ENCODE assay signal across 1 cellular context in the genomic region with DNA sequence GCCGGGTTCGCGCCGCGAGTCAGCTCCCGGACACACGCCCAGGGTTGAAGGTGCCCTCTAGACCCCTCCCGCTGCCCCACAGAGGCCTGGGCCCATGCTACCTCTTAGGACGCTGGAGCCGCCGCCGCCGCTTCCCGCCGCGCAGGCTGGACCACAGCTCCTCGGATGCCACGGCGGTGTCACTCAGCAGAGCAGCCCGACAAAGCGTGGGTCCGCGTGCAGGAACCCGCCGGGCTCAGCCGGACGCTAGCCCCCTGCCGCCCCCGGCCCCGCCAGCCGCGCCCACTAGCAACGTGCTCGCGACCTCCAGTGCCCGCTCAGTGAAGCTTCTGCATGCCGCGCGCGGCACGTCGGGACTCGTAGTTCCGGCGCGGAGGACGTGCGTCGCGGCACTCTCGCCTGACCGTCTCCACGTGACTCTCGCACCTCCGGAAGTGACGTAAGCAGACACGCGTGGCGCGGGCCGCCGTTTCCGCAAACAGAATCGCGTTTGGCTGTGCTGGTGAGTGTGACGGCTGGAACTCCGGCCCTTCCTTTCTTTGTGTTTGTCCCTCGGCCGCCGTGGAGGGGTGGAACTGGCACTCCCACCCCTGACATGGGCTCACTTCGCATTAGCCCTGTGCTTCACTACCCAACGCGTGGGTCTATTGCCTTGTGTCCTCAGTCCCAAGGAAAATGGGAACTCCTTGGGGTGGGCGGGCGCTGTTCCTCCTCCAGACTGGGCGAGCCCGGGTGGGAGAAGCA.
TF ChIP-seq lines count a peak whose summit lies in the region.

TSS of gene FAM210A (minus strand) at position 331 of the 744 bp plus-strand sequence. CDS start 44,481 bp downstream, outside the sequence.
TSS of gene RNMT (plus strand) at position 446 of the 744 bp plus-strand sequence. CDS start 4,845 bp downstream, outside the sequence.

TF ChIP-seq in GM12878, 131 proteins besides CTCF, POLR2A, EP300 and RAD21 (continued from another document and continues in another):
- no peak for TF ChIP-seq ZBTB33 (IDR thresholded peaks at IDR 0.05)
- peak; percentile 85 for TF ChIP-seq BACH1 (IDR thresholded peaks at IDR 0.05; ENCODE audit: borderline replicate concordance)
- TF ChIP-seq HDAC2 (IDR thresholded peaks at IDR 0.05), result no peak
- no peak for TF ChIP-seq ESRRA (IDR thresholded peaks at IDR 0.05; ENCODE audit: low read length)
- peak; percentile 55; the same call in 1 of the 2 replicates for TF ChIP-seq ZNF207 (IDR thresholded peaks at IDR 0.05; ENCODE audit: borderline replicate concordance)
- no peak for TF ChIP-seq EZH2 (IDR thresholded peaks at IDR 0.05; ENCODE audit: borderline replicate concordance, control insufficient read depth, low read depth, low read length)
- peak; percentile 96 for TF ChIP-seq RAD51 (IDR thresholded peaks at IDR 0.05)
- no peak for TF ChIP-seq NFIC (IDR thresholded peaks at IDR 0.05; ENCODE audit: low read depth, low read length)
- peak; percentile 93 for TF ChIP-seq NBN (IDR thresholded peaks at IDR 0.05)
- peak; percentile 84 for TF ChIP-seq POLR2AphosphoS5 (IDR thresholded peaks at IDR 0.05; ENCODE audit: low read length)
- TF ChIP-seq ZZZ3 (IDR thresholded peaks at IDR 0.05; ENCODE audit: control insufficient read depth, insufficient read length, low read depth), result no peak
- TF ChIP-seq, protein P1, sequence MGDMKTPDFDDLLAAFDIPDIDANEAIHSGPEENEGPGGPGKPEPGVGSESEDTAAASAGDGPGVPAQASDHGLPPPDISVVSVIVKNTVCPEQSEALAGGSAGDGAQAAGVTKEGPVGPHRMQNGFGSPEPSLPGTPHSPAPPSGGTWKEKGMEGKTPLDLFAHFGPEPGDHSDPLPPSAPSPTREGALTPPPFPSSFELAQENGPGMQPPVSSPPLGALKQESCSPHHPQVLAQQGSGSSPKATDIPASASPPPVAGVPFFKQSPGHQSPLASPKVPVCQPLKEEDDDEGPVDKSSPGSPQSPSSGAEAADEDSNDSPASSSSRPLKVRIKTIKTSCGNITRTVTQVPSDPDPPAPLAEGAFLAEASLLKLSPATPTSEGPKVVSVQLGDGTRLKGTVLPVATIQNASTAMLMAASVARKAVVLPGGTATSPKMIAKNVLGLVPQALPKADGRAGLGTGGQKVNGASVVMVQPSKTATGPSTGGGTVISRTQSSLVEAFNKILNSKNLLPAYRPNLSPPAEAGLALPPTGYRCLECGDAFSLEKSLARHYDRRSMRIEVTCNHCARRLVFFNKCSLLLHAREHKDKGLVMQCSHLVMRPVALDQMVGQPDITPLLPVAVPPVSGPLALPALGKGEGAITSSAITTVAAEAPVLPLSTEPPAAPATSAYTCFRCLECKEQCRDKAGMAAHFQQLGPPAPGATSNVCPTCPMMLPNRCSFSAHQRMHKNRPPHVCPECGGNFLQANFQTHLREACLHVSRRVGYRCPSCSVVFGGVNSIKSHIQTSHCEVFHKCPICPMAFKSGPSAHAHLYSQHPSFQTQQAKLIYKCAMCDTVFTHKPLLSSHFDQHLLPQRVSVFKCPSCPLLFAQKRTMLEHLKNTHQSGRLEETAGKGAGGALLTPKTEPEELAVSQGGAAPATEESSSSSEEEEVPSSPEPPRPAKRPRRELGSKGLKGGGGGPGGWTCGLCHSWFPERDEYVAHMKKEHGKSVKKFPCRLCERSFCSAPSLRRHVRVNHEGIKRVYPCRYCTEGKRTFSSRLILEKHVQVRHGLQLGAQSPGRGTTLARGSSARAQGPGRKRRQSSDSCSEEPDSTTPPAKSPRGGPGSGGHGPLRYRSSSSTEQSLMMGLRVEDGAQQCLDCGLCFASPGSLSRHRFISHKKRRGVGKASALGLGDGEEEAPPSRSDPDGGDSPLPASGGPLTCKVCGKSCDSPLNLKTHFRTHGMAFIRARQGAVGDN (IDR thresholded peaks at IDR 0.05), result peak; percentile 40; the same call in 1 of the 2 replicates
- TF ChIP-seq SUZ12 (IDR thresholded peaks at IDR 0.05; ENCODE audit: unreplicated experiment), result no peak
- TF ChIP-seq STAT3 (IDR thresholded peaks at IDR 0.05; ENCODE audit: low read depth, low read length), result no peak
- TF ChIP-seq RFX5 (IDR thresholded peaks at IDR 0.05; ENCODE audit: low read depth, low read length), result peak; percentile 41; the same call in 1 of the 2 replicates
- no peak for TF ChIP-seq MTA2 (IDR thresholded peaks at IDR 0.05; ENCODE audit: low read depth)
- TF ChIP-seq MLLT1 (IDR thresholded peaks at IDR 0.05), result peak; percentile 25; the same call in 1 of the 2 replicates
- peak; percentile 92 for TF ChIP-seq ATF3 (IDR thresholded peaks at IDR 0.05; ENCODE audit: borderline replicate concordance, extremely low read depth, low read depth, low read length)
- TF ChIP-seq ZNF24 (IDR thresholded peaks at IDR 0.05), result no peak
- TF ChIP-seq TCF3 (IDR thresholded peaks at IDR 0.05; ENCODE audit: borderline replicate concordance, insufficient read depth, low read depth, low read length), result 0 out of 2 replicates have a peak, but pooled peaks have one; percentile 14
- no peak for TF ChIP-seq EED (IDR thresholded peaks at IDR 0.05; ENCODE audit: low read depth)
- TF ChIP-seq KLF5 (IDR thresholded peaks at IDR 0.05; ENCODE audit: partially characterized antibody), result no peak
- no peak for TF ChIP-seq IRF5 (IDR thresholded peaks at IDR 0.05; ENCODE audit: borderline replicate concordance)
- no peak for TF ChIP-seq BMI1 (IDR thresholded peaks at IDR 0.05; ENCODE audit: borderline replicate concordance)
- TF ChIP-seq, protein P2, sequence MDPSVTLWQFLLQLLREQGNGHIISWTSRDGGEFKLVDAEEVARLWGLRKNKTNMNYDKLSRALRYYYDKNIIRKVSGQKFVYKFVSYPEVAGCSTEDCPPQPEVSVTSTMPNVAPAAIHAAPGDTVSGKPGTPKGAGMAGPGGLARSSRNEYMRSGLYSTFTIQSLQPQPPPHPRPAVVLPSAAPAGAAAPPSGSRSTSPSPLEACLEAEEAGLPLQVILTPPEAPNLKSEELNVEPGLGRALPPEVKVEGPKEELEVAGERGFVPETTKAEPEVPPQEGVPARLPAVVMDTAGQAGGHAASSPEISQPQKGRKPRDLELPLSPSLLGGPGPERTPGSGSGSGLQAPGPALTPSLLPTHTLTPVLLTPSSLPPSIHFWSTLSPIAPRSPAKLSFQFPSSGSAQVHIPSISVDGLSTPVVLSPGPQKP (IDR thresholded peaks at IDR 0.05; ENCODE audit: low read depth, low read length), result peak; percentile 95
- no peak for TF ChIP-seq RBBP5 (conservative IDR thresholded peaks at IDR 0.05)
- peak; percentile 99 for TF ChIP-seq MXI1 (IDR thresholded peaks at IDR 0.05; ENCODE audit: low read depth, low read length)
- TF ChIP-seq, protein P3, sequence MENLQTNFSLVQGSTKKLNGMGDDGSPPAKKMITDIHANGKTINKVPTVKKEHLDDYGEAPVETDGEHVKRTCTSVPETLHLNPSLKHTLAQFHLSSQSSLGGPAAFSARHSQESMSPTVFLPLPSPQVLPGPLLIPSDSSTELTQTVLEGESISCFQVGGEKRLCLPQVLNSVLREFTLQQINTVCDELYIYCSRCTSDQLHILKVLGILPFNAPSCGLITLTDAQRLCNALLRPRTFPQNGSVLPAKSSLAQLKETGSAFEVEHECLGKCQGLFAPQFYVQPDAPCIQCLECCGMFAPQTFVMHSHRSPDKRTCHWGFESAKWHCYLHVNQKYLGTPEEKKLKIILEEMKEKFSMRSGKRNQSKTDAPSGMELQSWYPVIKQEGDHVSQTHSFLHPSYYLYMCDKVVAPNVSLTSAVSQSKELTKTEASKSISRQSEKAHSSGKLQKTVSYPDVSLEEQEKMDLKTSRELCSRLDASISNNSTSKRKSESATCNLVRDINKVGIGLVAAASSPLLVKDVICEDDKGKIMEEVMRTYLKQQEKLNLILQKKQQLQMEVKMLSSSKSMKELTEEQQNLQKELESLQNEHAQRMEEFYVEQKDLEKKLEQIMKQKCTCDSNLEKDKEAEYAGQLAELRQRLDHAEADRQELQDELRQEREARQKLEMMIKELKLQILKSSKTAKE (IDR thresholded peaks at IDR 0.05; ENCODE audit: low read depth, poor library complexity, severe bottlenecking), result no peak
- peak; percentile 63 for TF ChIP-seq SREBF2 (IDR thresholded peaks at IDR 0.05; ENCODE audit: low read length)
- TF ChIP-seq SREBF1 (IDR thresholded peaks at IDR 0.05; ENCODE audit: low read length), result 0 out of 2 replicates have a peak, but pooled peaks have one; percentile 57
- TF ChIP-seq USF1 (IDR thresholded peaks at IDR 0.05; ENCODE audit: borderline replicate concordance, extremely low read length, insufficient read depth, low read depth, low read length), result peak; percentile 99
- peak; percentile 96; the same call in 1 of the 2 replicates for TF ChIP-seq RB1 (IDR thresholded peaks at IDR 0.05; ENCODE audit: borderline replicate concordance)
- no peak for TF ChIP-seq NFYA (IDR thresholded peaks at IDR 0.05; ENCODE audit: borderline replicate concordance, low read depth, low read length)
- TF ChIP-seq, protein P4, sequence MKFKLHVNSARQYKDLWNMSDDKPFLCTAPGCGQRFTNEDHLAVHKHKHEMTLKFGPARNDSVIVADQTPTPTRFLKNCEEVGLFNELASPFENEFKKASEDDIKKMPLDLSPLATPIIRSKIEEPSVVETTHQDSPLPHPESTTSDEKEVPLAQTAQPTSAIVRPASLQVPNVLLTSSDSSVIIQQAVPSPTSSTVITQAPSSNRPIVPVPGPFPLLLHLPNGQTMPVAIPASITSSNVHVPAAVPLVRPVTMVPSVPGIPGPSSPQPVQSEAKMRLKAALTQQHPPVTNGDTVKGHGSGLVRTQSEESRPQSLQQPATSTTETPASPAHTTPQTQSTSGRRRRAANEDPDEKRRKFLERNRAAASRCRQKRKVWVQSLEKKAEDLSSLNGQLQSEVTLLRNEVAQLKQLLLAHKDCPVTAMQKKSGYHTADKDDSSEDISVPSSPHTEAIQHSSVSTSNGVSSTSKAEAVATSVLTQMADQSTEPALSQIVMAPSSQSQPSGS (IDR thresholded peaks at IDR 0.05; ENCODE audit: low read length), result no peak; the same call in 1 of the 2 replicates
- peak; percentile 38; the same call in 1 of the 2 replicates for TF ChIP-seq BRCA1 (IDR thresholded peaks at IDR 0.05; ENCODE audit: low read depth, low read length)
- no peak for TF ChIP-seq MEF2B (IDR thresholded peaks at IDR 0.05; ENCODE audit: partially characterized antibody, poor library complexity, severe bottlenecking)
- TF ChIP-seq TAF1 (IDR thresholded peaks at IDR 0.05; ENCODE audit: borderline replicate concordance, low read depth, low read length), result peak; percentile 73
- TF ChIP-seq, protein P5, sequence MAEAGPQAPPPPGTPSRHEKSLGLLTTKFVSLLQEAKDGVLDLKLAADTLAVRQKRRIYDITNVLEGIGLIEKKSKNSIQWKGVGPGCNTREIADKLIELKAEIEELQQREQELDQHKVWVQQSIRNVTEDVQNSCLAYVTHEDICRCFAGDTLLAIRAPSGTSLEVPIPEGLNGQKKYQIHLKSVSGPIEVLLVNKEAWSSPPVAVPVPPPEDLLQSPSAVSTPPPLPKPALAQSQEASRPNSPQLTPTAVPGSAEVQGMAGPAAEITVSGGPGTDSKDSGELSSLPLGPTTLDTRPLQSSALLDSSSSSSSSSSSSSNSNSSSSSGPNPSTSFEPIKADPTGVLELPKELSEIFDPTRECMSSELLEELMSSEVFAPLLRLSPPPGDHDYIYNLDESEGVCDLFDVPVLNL (IDR thresholded peaks at IDR 0.05; ENCODE audit: low read depth, low read length), result no peak
- no peak for TF ChIP-seq HDGF (IDR thresholded peaks at IDR 0.05)
- TF ChIP-seq MEF2A (IDR thresholded peaks at IDR 0.05; ENCODE audit: insufficient read depth, low read depth, low read length), result 0 out of 2 replicates have a peak, but pooled peaks have one; percentile 35
- TF ChIP-seq FOXK2 (IDR thresholded peaks at IDR 0.05), result no peak; the same call in none of the 2 replicates
- TF ChIP-seq POLR2AphosphoS2 (IDR thresholded peaks at IDR 0.05; ENCODE audit: low read depth, low read length), result no peak
